ENCODE assay signal across 29 cellular contexts in the genomic region with DNA sequence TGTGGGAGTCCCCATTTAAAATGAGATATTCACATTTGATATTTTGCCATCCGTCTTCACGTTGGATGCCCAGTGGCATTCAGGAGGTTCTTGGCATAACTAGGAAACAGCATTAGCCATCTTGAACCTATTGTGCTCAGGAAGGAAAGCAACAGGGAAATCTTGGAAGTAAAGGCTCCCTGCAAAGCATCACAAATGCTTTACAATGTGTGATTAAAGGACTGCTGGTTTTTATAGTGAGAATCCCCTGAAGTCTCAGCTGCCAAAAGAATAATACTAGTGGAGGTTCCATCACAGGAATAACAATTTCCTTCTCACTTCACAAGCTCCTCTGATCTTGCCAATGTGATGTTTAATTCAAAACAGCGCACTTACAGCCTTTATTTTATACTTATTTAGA. TPM values are rescaled to one million over a fixed set of nuclear protein-coding genes. Genes with fewer than 3 reads are reported as not detected.
"Had no signal": no experiment of that assay in that cellular context is flagged by ENCODE, and none has a peak within 500 bp of the region (broad histone marks: within the 10 kb centered on the region; RNA-seq: fewer than 3 reads in every experiment).

No MANE protein-coding gene starts in this region.

- H3K27ac Mint-ChIP-seq: activated CD8-positive, alpha-beta T cell treated with anti-CD3 and anti-CD28 coated beads, Interleukin-2, amount 10 ng/mL, durations not matched to agents 7 days and 5 days; activated naive CD4-positive, alpha-beta T cell treated with anti-CD3 and anti-CD28 coated beads, Interleukin-2, amount 50 U/mL, for 24 hours; activated naive CD8-positive, alpha-beta T cell treated with anti-CD3 and anti-CD28 coated beads, Interleukin-2, amount 50 U/mL, for 24 hours; T-cell had no signal

- H3K27me3 Mint-ChIP-seq: activated naive CD4-positive, alpha-beta T cell treated with anti-CD3 and anti-CD28 coated beads, Interleukin-2, amount 50 U/mL, for 24 hours; activated naive CD8-positive, alpha-beta T cell treated with anti-CD3 and anti-CD28 coated beads, Interleukin-2, amount 50 U/mL, for 24 hours; T-cell had no signal

- ATAC-seq: activated CD4-positive, CD25-positive, alpha-beta regulatory T cell treated with anti-CD3 and anti-CD28 coated beads, Interleukin-2, amount 50 U/mL, for 24 hours; activated CD8-positive, alpha-beta T cell treated with anti-CD3 and anti-CD28 coated beads, Interleukin-2, amount 10 ng/mL, durations not matched to agents 7 days and 5 days; activated naive CD8-positive, alpha-beta T cell treated with anti-CD3 and anti-CD28 coated beads, Interleukin-2, amount 50 U/mL, for 24 hours; Panc1; Right ventricle myocardium inferior; T-cell had no signal

- H3K4me1 Mint-ChIP-seq: activated naive CD4-positive, alpha-beta T cell treated with anti-CD3 and anti-CD28 coated beads, Interleukin-2, amount 50 U/mL, for 24 hours; activated naive CD8-positive, alpha-beta T cell treated with anti-CD3 and anti-CD28 coated beads, Interleukin-2, amount 50 U/mL, for 24 hours; T-cell had no signal

- H3K27ac ChIP-seq: SK-N-MC, WERI-Rb-1 had no signal

- H3K9me3 Mint-ChIP-seq: activated naive CD4-positive, alpha-beta T cell treated with anti-CD3 and anti-CD28 coated beads, Interleukin-2, amount 50 U/mL, for 24 hours; activated naive CD8-positive, alpha-beta T cell treated with anti-CD3 and anti-CD28 coated beads, Interleukin-2, amount 50 U/mL, for 24 hours; T-cell had no signal

- DNase-seq: activated CD4-positive, alpha-beta T cell treated with anti-CD3 and anti-CD28 coated beads for 48 hours; activated CD4-positive, alpha-beta T cell treated with anti-CD3 and anti-CD28 coated beads, Interleukin-2, amount 50 U/mL, for 4 hours; activated CD8-positive, alpha-beta memory T cell treated with anti-CD3 and anti-CD28 coated beads, Interleukin-2, amount 50 U/mL, for 48 hours; activated CD8-positive, alpha-beta T cell treated with anti-CD3 and anti-CD28 coated beads, Interleukin-2, amount 10 ng/mL, durations not matched to agents 7 days and 5 days; activated naive CD8-positive, alpha-beta T cell treated with anti-CD3 and anti-CD28 coated beads, Interleukin-2, amount 50 U/mL, for 24 hours; activated T-cell treated with anti-CD3 and anti-CD28 coated beads, Interleukin-2, amount 50 U/mL, for 1 hour; amniotic stem cell; KBM-7; NCI-H1048; NCI-H146; NCI-H1930; NCI-H2107; NCI-H2171 treated with DMSO at 0.1 percent for 48 hours; NCI-H345; NCI-H510A; NCI-H69; NK-92 treated with Interleukin-12 subunit alpha and Interleukin-12 subunit beta, amount 100 ng/mL, for 24 hours; OCI-M1; RPMI8226; T-cell; T-helper 2 cell; T1000; WERI-Rb-1 had no signal

- H3K4me3 Mint-ChIP-seq: activated CD8-positive, alpha-beta T cell treated with anti-CD3 and anti-CD28 coated beads, Interleukin-2, amount 10 ng/mL, durations not matched to agents 7 days and 5 days; activated naive CD4-positive, alpha-beta T cell treated with anti-CD3 and anti-CD28 coated beads, Interleukin-2, amount 50 U/mL, for 24 hours; activated naive CD8-positive, alpha-beta T cell treated with anti-CD3 and anti-CD28 coated beads, Interleukin-2, amount 50 U/mL, for 24 hours; T-cell had no signal

- H3K36me3 ChIP-seq: WERI-Rb-1 had no signal

- H3K4me3 ChIP-seq: SK-N-MC had no signal

RNA-seq across cellular contexts. Expression of a gene that starts 49.7 kb away (rescaled TPM):
- total RNA-seq: activated CD8-positive, alpha-beta T cell treated with anti-CD3 and anti-CD28 coated beads, Interleukin-2, amount 10 ng/mL, durations not matched to agents 7 days and 5 days; LHCN-M2 had no signal
